ENCODE assay signal across 1 cellular context in genomic region chr17:17111401-17112393, GRCh38.
TF ChIP-seq lines count a peak whose summit lies in the region.

No MANE protein-coding gene starts in this region.

TF ChIP-seq in H1, 55 proteins besides CTCF, POLR2A, EP300 and RAD21 (continued from another document):
- TF ChIP-seq RFX5 (IDR thresholded peaks at IDR 0.05; ENCODE audit: borderline replicate concordance, low read depth, low read length) (no peak), SIRT6 (IDR thresholded peaks at IDR 0.05; ENCODE audit: low read length) (no peak), POLR2AphosphoS5 (IDR thresholded peaks at IDR 0.05; ENCODE audit: low read depth, low read length) (no peak), YY1 (IDR thresholded peaks at IDR 0.05; ENCODE audit: low read depth, low read length) (no peak), POU5F1 (IDR thresholded peaks at IDR 0.05; ENCODE audit: low read depth, low read length) (no peak)
TF ChIP-seq in H1: peak in this region for 0.
